ENCODE assay signal across 17 cellular contexts in the genomic region with DNA sequence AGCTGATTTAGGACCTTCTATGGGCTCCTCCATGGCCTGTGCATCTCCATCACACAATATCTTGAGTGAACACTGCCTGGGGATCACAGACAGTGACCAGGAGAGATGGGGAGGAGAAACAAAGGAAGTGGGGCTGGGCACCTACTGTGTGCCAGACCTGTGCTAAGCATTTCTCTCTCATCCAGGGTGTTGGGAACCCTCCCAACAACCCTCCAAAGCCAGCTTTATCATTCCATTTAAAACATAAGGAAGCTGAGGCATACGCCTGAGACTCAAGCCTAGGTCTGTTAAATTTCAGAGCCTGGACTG.
DNase-seq lines count a peak whose midpoint lies in the region; ATAC-seq, FAIRE-seq and TF ChIP-seq lines count a peak whose summit lies in the region.
"Had no signal": no experiment of that assay in that cellular context is flagged by ENCODE, and none has a peak within 500 bp of the region (broad histone marks: within the 10 kb centered on the region; RNA-seq: fewer than 3 reads in every experiment).

No MANE protein-coding gene starts in this region.

- H3K36me3 ChIP-seq in heart right ventricle (no peaks in the 10 kb centered on the region), K562 (ENCODE audit: control insufficient read depth, insufficient read depth, low read length) (no peaks in the 10 kb centered on the region), mesendoderm (ENCODE audit: control insufficient read depth, insufficient read depth, low read length) (no peaks in the 10 kb centered on the region), tibial nerve (no peaks in the 10 kb centered on the region)
- H3K36me3 ChIP-seq: upper lobe of right lung had no signal

- H3K4me1 ChIP-seq in heart right ventricle (peaks cover 21 to 55% (median 39%) of the 10 kb centered on the region in 9 donors), K562 (replicated peaks in 1 of 2; ENCODE audit: control insufficient read depth in 2 of 2, insufficient read depth in 2 of 2, low read length in 2 of 2) (peaks cover 30 to 44% of the 10 kb centered on the region in 2 experiments), mesendoderm (ENCODE audit: control insufficient read depth, low read depth, low read length) (peaks cover 16% of the 10 kb centered on the region), tibial nerve (peaks cover 0 to 38% (median 3%) of the 10 kb centered on the region in 4 donors)
- H3K4me1 ChIP-seq: upper lobe of right lung had no signal

- intact Hi-C loops in heart right ventricle (cut with DNase I): loop anchor here in 2 of 10 donors (5.0 kb wide), 1 partner anchor 46 kb away; no protein-coding TSS in a partner anchor
- intact Hi-C loops in left ventricle myocardium superior (cut with micrococcal nuclease): no loop called here
- intact Hi-C loops in K562 (cut with micrococcal nuclease): no loop called here

- CTCF ChIA-PET in K562 (lab: Yijun Ruan, JAX; ENCODE audit: low intra/inter-chr PET ratio): no interaction called here

- no peak for TF ChIP-seq RAD21 in K562 (CRISPR knock-in tag; conservative IDR thresholded peaks at IDR 0.05 in 1 of 2, IDR thresholded peaks at IDR 0.05 in 1 of 2)

- TF ChIP-seq CTCF in heart right ventricle (IDR thresholded peaks at IDR 0.05) (no peak), K562 (IDR thresholded peaks at IDR 0.05 in 2 of 3, conservative IDR thresholded peaks at IDR 0.05 in 1 of 3; ENCODE audit: insufficient read depth in 2 of 3, low read depth in 1 of 3, low read length in 3 of 3) (no peak), tibial nerve (IDR thresholded peaks at IDR 0.05) (no peak)

- H2BK5ac ChIP-seq in mesendoderm (ENCODE audit: low read length): peak overlapping the region; percentile 93

- peak overlapping the region; percentile 95; the same call in 1 of the 2 replicates for H2AFZ ChIP-seq in K562 (ENCODE audit: low read depth, low read length)

- peak overlapping the region; percentile 86 for H3K18ac ChIP-seq in mesendoderm (ENCODE audit: low read length)

- FAIRE-seq in K562 (lab: Jason Lieb, UNC): peak; percentile 57

- H2BK15ac ChIP-seq in mesendoderm (replicated peaks; ENCODE audit: low read depth): no peak overlapping the region

- H2BK120ac ChIP-seq in mesendoderm (ENCODE audit: low read depth, low read length): peak overlapping the region; percentile 19

- H4K5ac ChIP-seq in mesendoderm (ENCODE audit: low read length): peak overlapping the region; percentile 77

- TF ChIP-seq POLR2A in K562 (conservative IDR thresholded peaks at IDR 0.05) (no peak), tibial nerve (IDR thresholded peaks at IDR 0.05) (no peak)

- POLR2A ChIA-PET in K562 (lab: Yijun Ruan, JAX): interaction anchor here (0.6 kb wide), 2 partner anchors 11 to 14 kb away, joined by 3 read pairs; no protein-coding TSS in a partner anchor

- H4K8ac ChIP-seq in mesendoderm (ENCODE audit: low read depth, low read length): no peak overlapping the region

- H3K79me2 ChIP-seq in K562 (ENCODE audit: control insufficient read depth, insufficient read depth, low read length): no peaks in the 10 kb centered on the region
- no peaks in the 10 kb centered on the region for H3K79me2 ChIP-seq in mesendoderm (ENCODE audit: control insufficient read depth, insufficient read depth, low read length)

- peak overlapping the region; percentile 86 to 93; a peak in 3 of 4 replicates for H3K9ac ChIP-seq in K562 (ENCODE audit: insufficient read depth in 1 of 2, low read depth in 2 of 2, low read length in 2 of 2)
- peak overlapping the region; percentile 59 for H3K9ac ChIP-seq in mesendoderm (ENCODE audit: low read length)

- in situ Hi-C loops in K562 (cut with MboI): no loop called here

- BruUV-seq in K562 (replicated peaks; lab: Mats Ljungman, UMichigan): no TSS peak

- H3K4ac ChIP-seq in mesendoderm (ENCODE audit: low read depth, low read length): peak overlapping the region; percentile 73

- H3K4me2 ChIP-seq in K562 (ENCODE audit: insufficient read depth, low read length): peak overlapping the region; percentile 73
- H3K4me2 ChIP-seq in mesendoderm (ENCODE audit: low read length): no peak overlapping the region

- H3K27me3 ChIP-seq in heart right ventricle: no peaks in the 10 kb centered on the region
- no peaks in the 10 kb centered on the region for H3K27me3 ChIP-seq in K562 (ENCODE audit: control insufficient read depth in 2 of 2, insufficient read depth in 2 of 2, low read length in 2 of 2)
- H3K27me3 ChIP-seq in mesendoderm (ENCODE audit: insufficient read depth, low read length, poor library complexity): no peaks in the 10 kb centered on the region
- no peaks in the 10 kb centered on the region for H3K27me3 ChIP-seq in tibial nerve
- H3K27me3 ChIP-seq: upper lobe of right lung had no signal

- H3K27ac ChIP-seq in heart right ventricle: peak overlapping the region; percentile 16 to 92 (median 79)
- H3K27ac ChIP-seq in K562 (ENCODE audit: extremely low read depth, low read depth, low read length): peak overlapping the region; percentile 89
- peak overlapping the region; percentile 75 for H3K27ac ChIP-seq in mesendoderm (ENCODE audit: low read depth, low read length)
- peak overlapping the region in 3 of 4 donors; percentile 40 to 78 (median 73) for H3K27ac ChIP-seq in tibial nerve
- H3K27ac ChIP-seq in substantia nigra (ENCODE audit: low read depth, low read length, poor library complexity, severe bottlenecking): no peak overlapping the region
- H3K27ac ChIP-seq: C4-2B, upper lobe of right lung had no signal

- H3K9me3 ChIP-seq in heart right ventricle (peaks cover 0 to 10% (median 2%) of the 10 kb centered on the region in 11 donors), K562 (replicated peaks; ENCODE audit: control insufficient read depth, insufficient read depth, low read depth, low read length) (peaks cover 2% of the 10 kb centered on the region; the same call in 1 of the 2 replicates), tibial nerve (peaks cover 0 to 3% (median 0%) of the 10 kb centered on the region in 4 donors)
- H3K9me3 ChIP-seq: upper lobe of right lung had no signal

- H3K79me1 ChIP-seq in mesendoderm (ENCODE audit: low read length): no peaks in the 10 kb centered on the region

- DNase-seq in heart right ventricle: no peak
- DNase-seq in left ventricle myocardium superior: no peak
- no peak for DNase-seq in K562 (ENCODE audit: extremely low read depth in 1 of 4, low spot score in 3 of 4)
- no peak for DNase-seq in mesendoderm
- no peak for DNase-seq in tibial nerve (ENCODE audit: low spot score in 2 of 2)
- no peak for DNase-seq in LoVo (ENCODE audit: low spot score)
- DNase-seq in substantia nigra (lab: John Stamatoyannopoulos, UW): no peak
- DNase-seq: activated B cell treated with CpG ODN at 0.5 μM for 24 hours; activated effector memory CD4-positive, alpha-beta T cell treated with Interleukin-2 at 50 U/mL for 16 hours; foreskin fibroblast; naive thymus-derived CD8-positive, alpha-beta T cell; NCI-H146; NCI-H226; stimulated activated naive CD4-positive, alpha-beta T cell; upper lobe of right lung had no signal

- H4K20me1 ChIP-seq in K562 (replicated peaks; ENCODE audit: control insufficient read depth, insufficient read depth, low read length): no peaks in the 10 kb centered on the region

- H3K4me3 ChIP-seq in heart right ventricle (no peak overlapping the region), K562 (peak overlapping the region; percentile 35; the same call in 1 of the 2 replicates), mesendoderm (ENCODE audit: low read length) (no peak overlapping the region), tibial nerve (no peak overlapping the region)
- H3K4me3 ChIP-seq: upper lobe of right lung had no signal

- H3K23ac ChIP-seq in mesendoderm (ENCODE audit: low read length): peak overlapping the region; percentile 94

- peak overlapping the region; percentile 85 for H3K56ac ChIP-seq in mesendoderm (ENCODE audit: low read length)

- H2AK5ac ChIP-seq in mesendoderm (ENCODE audit: low read length): peak overlapping the region; percentile 100

- 65 to 94% methylated on average over 1 of the region's 1 CpG for WGBS in heart right ventricle, 2 donors
- WGBS in K562 (ENCODE audit: insufficient coverage, low coverage, missing lambda C conversion rate): 40% methylated on average over 1 of the region's 1 CpG
- WGBS in mesendoderm (ENCODE audit: extremely low coverage, insufficient coverage, low lambda C conversion rate): no CpG with 5 or more reads among the region's 1 CpG
- WGBS in tibial nerve, 2 donors: 85 to 95% methylated on average over 1 of the region's 1 CpG

- H3K9me1 ChIP-seq in K562 (ENCODE audit: control insufficient read depth, insufficient read depth, low read length): no peaks in the 10 kb centered on the region

- no peak for ATAC-seq in heart right ventricle
- ATAC-seq in left ventricle myocardium superior: no peak
- no peak for ATAC-seq in K562
- no peak for ATAC-seq in GM21367 (IDR thresholded peaks at IDR 0.05; ENCODE audit: unreplicated experiment)
- ATAC-seq: naive thymus-derived CD8-positive, alpha-beta T cell had no signal

- TF ChIP-seq EP300 in K562 (IDR thresholded peaks at IDR 0.05; ENCODE audit: low read length) (no peak), tibial nerve (IDR thresholded peaks at IDR 0.05) (no peak)

TF ChIP-seq in K562, 482 proteins besides CTCF, POLR2A, EP300 and RAD21:
- TF ChIP-seq GATAD2B (IDR thresholded peaks at IDR 0.05; ENCODE audit: borderline replicate concordance) (no peak), SMARCA5 (IDR thresholded peaks at IDR 0.05) (peak; percentile 8; the same call in 1 of the 2 replicates), ZKSCAN1 (IDR thresholded peaks at IDR 0.05; ENCODE audit: low read depth, low read length) (peak; percentile 89; the same call in 1 of the 2 replicates)
